32 cellular contexts compared by ENCODE assay signal in the genomic region with DNA sequence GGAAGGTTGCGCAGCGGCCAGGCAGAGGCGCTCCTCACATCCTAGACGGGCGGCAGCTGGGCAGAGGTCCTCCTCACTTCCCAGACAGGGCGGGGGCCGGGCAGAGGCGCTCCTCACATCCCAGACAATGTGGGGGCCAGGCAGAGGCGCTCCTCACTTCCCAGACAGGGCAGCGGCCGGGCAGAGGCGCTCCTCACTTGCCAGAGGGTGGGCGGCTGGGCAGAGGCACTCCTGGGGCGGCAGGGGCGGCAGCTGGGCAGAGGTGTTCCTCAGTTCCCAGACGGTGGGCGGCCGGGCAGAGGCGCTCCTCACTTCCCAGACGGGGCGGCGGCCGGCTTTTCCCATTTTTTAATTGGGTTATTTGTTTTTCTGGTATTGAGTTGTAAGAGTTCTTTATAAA. TPM values are rescaled to one million over a fixed set of nuclear protein-coding genes. Genes with fewer than 3 reads are reported as not detected.
"Had no signal": no experiment of that assay in that cellular context is flagged by ENCODE, and none has a peak within 500 bp of the region (broad histone marks: within the 10 kb centered on the region; RNA-seq: fewer than 3 reads in every experiment).

No MANE protein-coding gene starts in this region.

- H3K4me3 ChIP-seq: stomach, suprapubic skin, testis, thoracic aorta, thyroid gland, tibial artery, tibial nerve, transverse colon, upper lobe of left lung, upper lobe of right lung, uterus, vagina had no signal

- H3K4me3 Mint-ChIP-seq: stimulated activated effector memory CD8-positive, alpha-beta T cell treated with anti-CD3 and anti-CD28 coated beads, Interleukin-12 subunit alpha, Interleukin-12 subunit beta, amount 100 ng/mL, for 72 hours; stimulated activated memory B cell treated with anti-CD40 and anti-IgM and Interleukin-4, amounts not matched to agents 10 μg/mL and 1 μg/mL and 100 μg/mL, for 72 hours; stimulated activated naive B cell treated with anti-CD40 and anti-IgM and Interleukin-4, amounts not matched to agents 10 μg/mL and 1 μg/mL and 100 μg/mL, for 72 hours; stimulated activated naive CD8-positive, alpha-beta T cell treated with anti-CD3 and anti-CD28 coated beads, Interleukin-15, amount 100 ng/mL, for 72 hours; stimulated activated naive CD8-positive, alpha-beta T cell treated with anti-CD3 and anti-CD28 coated beads, Interleukin-15, Interleukin-2, amounts not matched to agents 100 ng/mL and 50 ng/mL, for 24 hours; type B pancreatic cell had no signal

- H3K4me1 ChIP-seq: stomach, suprapubic skin, testis, thyroid gland, tibial artery, tibial nerve, transverse colon, upper lobe of left lung, upper lobe of right lung, uterus, vagina had no signal

- H3K4me1 Mint-ChIP-seq: stimulated activated memory B cell treated with anti-CD40 and anti-IgM and Interleukin-4, amounts not matched to agents 10 μg/mL and 1 μg/mL and 100 μg/mL, for 72 hours; stimulated activated naive B cell treated with anti-CD40 and anti-IgM and Interleukin-4, amounts not matched to agents 10 μg/mL and 1 μg/mL and 100 μg/mL, for 72 hours had no signal

- ATAC-seq: stimulated activated effector memory CD8-positive, alpha-beta T cell treated with anti-CD3 and anti-CD28 coated beads, Interleukin-12 subunit alpha, Interleukin-12 subunit beta, amount 100 ng/mL, for 72 hours; stimulated activated memory B cell treated with anti-CD40 and anti-IgM and Interleukin-4, amounts not matched to agents 10 μg/mL and 1 μg/mL and 100 μg/mL, for 72 hours; stimulated activated naive B cell treated with anti-CD40 and anti-IgM and Interleukin-4, amounts not matched to agents 10 μg/mL and 1 μg/mL and 100 μg/mL, for 72 hours; stimulated activated naive CD8-positive, alpha-beta T cell treated with anti-CD3 and anti-CD28 coated beads, Interleukin-15, amount 100 ng/mL, for 72 hours; stimulated activated naive CD8-positive, alpha-beta T cell treated with anti-CD3 and anti-CD28 coated beads, Interleukin-15, Interleukin-2, amounts not matched to agents 100 U/mL and 50 U/mL, for 24 hours; upper lobe of right lung had no signal

- H3K27ac ChIP-seq: stomach, suprapubic skin, testis, thoracic aorta, thyroid gland, tibial artery, tibial nerve, transverse colon, upper lobe of left lung, upper lobe of right lung, uterus, vagina had no signal

- H3K27ac Mint-ChIP-seq: stimulated activated effector memory CD8-positive, alpha-beta T cell treated with anti-CD3 and anti-CD28 coated beads, Interleukin-12 subunit alpha, Interleukin-12 subunit beta, amount 100 ng/mL, for 72 hours; stimulated activated memory B cell treated with anti-CD40 and anti-IgM and Interleukin-4, amounts not matched to agents 10 μg/mL and 1 μg/mL and 100 μg/mL, for 72 hours; stimulated activated naive B cell treated with anti-CD40 and anti-IgM and Interleukin-4, amounts not matched to agents 10 μg/mL and 1 μg/mL and 100 μg/mL, for 72 hours; stimulated activated naive CD8-positive, alpha-beta T cell treated with anti-CD3 and anti-CD28 coated beads, Interleukin-15, amount 100 ng/mL, for 72 hours; stimulated activated naive CD8-positive, alpha-beta T cell treated with anti-CD3 and anti-CD28 coated beads, Interleukin-15, Interleukin-2, amounts not matched to agents 100 ng/mL and 50 ng/mL, for 24 hours; type B pancreatic cell had no signal

- H3K9me3 ChIP-seq: stomach, suprapubic skin, testis, thoracic aorta, thyroid gland, tibial artery, tibial nerve, transverse colon, upper lobe of left lung, upper lobe of right lung, uterus, vagina had no signal

- H3K36me3 ChIP-seq: thoracic aorta, thyroid gland, transverse colon, upper lobe of left lung, upper lobe of right lung, uterus, vagina had no signal

- H3K36me3 Mint-ChIP-seq: stimulated activated effector memory CD8-positive, alpha-beta T cell treated with anti-CD3 and anti-CD28 coated beads, Interleukin-12 subunit alpha, Interleukin-12 subunit beta, amount 100 ng/mL, for 72 hours; stimulated activated memory B cell treated with anti-CD40 and anti-IgM and Interleukin-4, amounts not matched to agents 10 μg/mL and 1 μg/mL and 100 μg/mL, for 72 hours; stimulated activated naive B cell treated with anti-CD40 and anti-IgM and Interleukin-4, amounts not matched to agents 10 μg/mL and 1 μg/mL and 100 μg/mL, for 72 hours had no signal

- H3K27me3 Mint-ChIP-seq: stimulated activated memory B cell treated with anti-CD40 and anti-IgM and Interleukin-4, amounts not matched to agents 10 μg/mL and 1 μg/mL and 100 μg/mL, for 72 hours; stimulated activated naive B cell treated with anti-CD40 and anti-IgM and Interleukin-4, amounts not matched to agents 10 μg/mL and 1 μg/mL and 100 μg/mL, for 72 hours had no signal

- H3K27me3 ChIP-seq: stomach, suprapubic skin, testis, thyroid gland, tibial artery, tibial nerve, transverse colon, upper lobe of left lung, upper lobe of right lung, uterus, vagina had no signal

- DNase-seq: stimulated activated CD4-positive, alpha-beta T cell treated with anti-CD3 and anti-CD28 coated beads, Interleukin-2, amount 100 ng/mL, for 48 hours; stimulated activated CD4-positive, alpha-beta T cell treated with anti-CD3 and anti-CD28 coated beads, Interleukin-4, amount 100 ng/mL, for 1 hour; stimulated activated CD4-positive, alpha-beta T cell treated with anti-CD3 and anti-CD28 coated beads, Interleukin-4, amount 100 ng/mL, for 24 hours; stimulated activated CD4-positive, alpha-beta T cell treated with anti-CD3 and anti-CD28 coated beads, Interleukin-4, amount 100 ng/mL, for 4 hours; stimulated activated CD8-positive, alpha-beta memory T cell treated with anti-CD3 and anti-CD28 coated beads, Interleukin-4, amount 100 ng/mL, for 48 hours; stimulated activated naive B cell treated with anti-CD40 and anti-IgM and Interleukin-4, amounts not matched to agents 10 μg/mL and 1 μg/mL and 100 μg/mL, for 72 hours; stimulated activated naive CD4-positive, alpha-beta T cell; stimulated activated naive CD4-positive, alpha-beta T cell treated with Interleukin-2 at 50 U/mL for 16 hours; stimulated activated naive CD8-positive, alpha-beta T cell treated with anti-CD3 and anti-CD28 coated beads, Interleukin-15, amount 100 ng/mL, for 72 hours; stimulated activated naive CD8-positive, alpha-beta T cell treated with anti-CD3 and anti-CD28 coated beads, Interleukin-15, Interleukin-2, amounts not matched to agents 100 U/mL and 50 U/mL, for 24 hours; stomach; substantia nigra; testis; thyroid gland; tibial artery; transverse colon; trophoblast cell; upper lobe of right lung; uterus had no signal

- H3K9me3 Mint-ChIP-seq: stimulated activated effector memory CD8-positive, alpha-beta T cell treated with anti-CD3 and anti-CD28 coated beads, Interleukin-12 subunit alpha, Interleukin-12 subunit beta, amount 100 ng/mL, for 72 hours; stimulated activated memory B cell treated with anti-CD40 and anti-IgM and Interleukin-4, amounts not matched to agents 10 μg/mL and 1 μg/mL and 100 μg/mL, for 72 hours; stimulated activated naive B cell treated with anti-CD40 and anti-IgM and Interleukin-4, amounts not matched to agents 10 μg/mL and 1 μg/mL and 100 μg/mL, for 72 hours; stimulated activated naive CD8-positive, alpha-beta T cell treated with anti-CD3 and anti-CD28 coated beads, Interleukin-15, amount 100 ng/mL, for 72 hours; stimulated activated naive CD8-positive, alpha-beta T cell treated with anti-CD3 and anti-CD28 coated beads, Interleukin-15, Interleukin-2, amounts not matched to agents 100 ng/mL and 50 ng/mL, for 24 hours; type B pancreatic cell had no signal

RNA-seq across cellular contexts. Expression of gene TEX12, which starts 38.9 kb away (rescaled TPM):
- total RNA-seq: upper lobe of right lung, vagina had no signal

RNA-seq across cellular contexts. Expression of gene PLET1, which starts 54.6 kb away (rescaled TPM):
- total RNA-seq: stomach, subcutaneous adipose tissue, suprapubic skin, temporal lobe, testis, thoracic aorta, thyroid gland, tibial nerve, transverse colon, upper lobe of left lung, upper lobe of right lung, ureter, urinary bladder, uterus, vagina had no signal
- polyA plus RNA-seq: stomach, urinary bladder had no signal
